ENCODE assay signal across 1 cellular context in the genomic region with DNA sequence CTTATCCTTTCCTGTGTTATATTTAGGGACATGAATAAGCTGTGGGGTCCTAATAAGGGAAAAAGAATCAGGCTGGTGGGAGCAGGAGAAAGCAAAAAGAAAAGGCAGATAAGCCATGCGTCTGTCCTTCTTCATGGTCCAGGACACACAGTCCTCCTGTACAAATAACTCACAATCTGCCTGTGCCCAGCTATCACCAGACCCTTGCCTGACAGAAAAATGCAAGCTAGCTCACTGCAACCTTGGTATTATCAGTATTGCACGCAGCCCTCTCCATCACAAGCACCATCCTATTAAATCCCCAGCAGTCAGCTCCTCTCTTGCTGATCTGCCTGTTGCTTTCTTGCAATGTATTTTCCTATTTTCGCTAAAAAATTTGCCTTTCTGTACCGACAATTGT.
TF ChIP-seq lines count a peak whose summit lies in the region.

No MANE protein-coding gene starts in this region.

TF ChIP-seq in GM23338, 12 proteins besides CTCF, POLR2A, EP300 and RAD21 (continued from another document):
- TF ChIP-seq ZNF462 (CRISPR knock-in tag; IDR thresholded peaks at IDR 0.05) (no peak), EZH2phosphoT487 (IDR thresholded peaks at IDR 0.05; ENCODE audit: unreplicated experiment) (no peak), STAT1 (IDR thresholded peaks at IDR 0.05; ENCODE audit: unreplicated experiment) (no peak)
